ENCODE assay signal across 1 cellular context in the genomic region with DNA sequence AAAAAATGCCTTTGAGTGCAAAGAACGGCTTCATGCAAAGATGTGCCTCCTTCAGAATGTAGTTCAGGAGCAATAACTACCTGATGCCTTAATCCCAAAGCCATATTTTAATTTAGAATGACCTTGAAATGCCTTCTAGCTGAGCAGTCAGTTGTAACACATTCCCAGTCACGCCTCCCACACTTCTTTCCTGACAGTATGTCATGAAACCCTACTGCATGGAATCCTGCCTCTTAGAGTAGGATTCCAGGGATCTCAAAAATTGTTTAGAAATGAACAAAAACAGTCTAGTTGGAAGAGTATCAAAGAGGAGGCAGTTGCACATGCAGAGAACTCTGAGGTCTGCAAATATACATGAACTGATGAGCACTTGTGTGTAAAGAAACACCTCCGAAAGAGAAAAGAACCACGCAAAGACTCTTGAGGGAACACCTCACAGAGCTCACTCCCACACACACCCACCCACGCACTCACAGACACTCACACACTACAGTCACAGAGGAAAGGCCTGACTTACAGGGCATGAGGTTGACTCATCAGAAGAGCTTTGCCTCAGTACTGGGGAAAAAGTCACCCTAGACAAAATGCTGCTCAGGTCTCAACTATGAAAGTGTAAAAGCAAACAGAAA.
TF ChIP-seq lines count a peak whose summit lies in the region.

No MANE protein-coding gene starts in this region.

TF ChIP-seq in HepG2, 621 proteins besides CTCF, POLR2A, EP300 and RAD21 (continued from another document):
- TF ChIP-seq, protein P1, sequence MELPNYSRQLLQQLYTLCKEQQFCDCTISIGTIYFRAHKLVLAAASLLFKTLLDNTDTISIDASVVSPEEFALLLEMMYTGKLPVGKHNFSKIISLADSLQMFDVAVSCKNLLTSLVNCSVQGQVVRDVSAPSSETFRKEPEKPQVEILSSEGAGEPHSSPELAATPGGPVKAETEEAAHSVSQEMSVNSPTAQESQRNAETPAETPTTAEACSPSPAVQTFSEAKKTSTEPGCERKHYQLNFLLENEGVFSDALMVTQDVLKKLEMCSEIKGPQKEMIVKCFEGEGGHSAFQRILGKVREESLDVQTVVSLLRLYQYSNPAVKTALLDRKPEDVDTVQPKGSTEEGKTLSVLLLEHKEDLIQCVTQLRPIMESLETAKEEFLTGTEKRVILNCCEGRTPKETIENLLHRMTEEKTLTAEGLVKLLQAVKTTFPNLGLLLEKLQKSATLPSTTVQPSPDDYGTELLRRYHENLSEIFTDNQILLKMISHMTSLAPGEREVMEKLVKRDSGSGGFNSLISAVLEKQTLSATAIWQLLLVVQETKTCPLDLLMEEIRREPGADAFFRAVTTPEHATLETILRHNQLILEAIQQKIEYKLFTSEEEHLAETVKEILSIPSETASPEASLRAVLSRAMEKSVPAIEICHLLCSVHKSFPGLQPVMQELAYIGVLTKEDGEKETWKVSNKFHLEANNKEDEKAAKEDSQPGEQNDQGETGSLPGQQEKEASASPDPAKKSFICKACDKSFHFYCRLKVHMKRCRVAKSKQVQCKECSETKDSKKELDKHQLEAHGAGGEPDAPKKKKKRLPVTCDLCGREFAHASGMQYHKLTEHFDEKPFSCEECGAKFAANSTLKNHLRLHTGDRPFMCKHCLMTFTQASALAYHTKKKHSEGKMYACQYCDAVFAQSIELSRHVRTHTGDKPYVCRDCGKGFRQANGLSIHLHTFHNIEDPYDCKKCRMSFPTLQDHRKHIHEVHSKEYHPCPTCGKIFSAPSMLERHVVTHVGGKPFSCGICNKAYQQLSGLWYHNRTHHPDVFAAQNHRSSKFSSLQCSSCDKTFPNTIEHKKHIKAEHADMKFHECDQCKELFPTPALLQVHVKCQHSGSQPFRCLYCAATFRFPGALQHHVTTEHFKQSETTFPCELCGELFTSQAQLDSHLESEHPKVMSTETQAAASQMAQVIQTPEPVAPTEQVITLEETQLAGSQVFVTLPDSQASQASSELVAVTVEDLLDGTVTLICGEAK (IDR thresholded peaks at IDR 0.05): no peak
- TF ChIP-seq, protein P1 (CRISPR knock-in tag; IDR thresholded peaks at IDR 0.05): no peak
- TF ChIP-seq, protein P2, sequence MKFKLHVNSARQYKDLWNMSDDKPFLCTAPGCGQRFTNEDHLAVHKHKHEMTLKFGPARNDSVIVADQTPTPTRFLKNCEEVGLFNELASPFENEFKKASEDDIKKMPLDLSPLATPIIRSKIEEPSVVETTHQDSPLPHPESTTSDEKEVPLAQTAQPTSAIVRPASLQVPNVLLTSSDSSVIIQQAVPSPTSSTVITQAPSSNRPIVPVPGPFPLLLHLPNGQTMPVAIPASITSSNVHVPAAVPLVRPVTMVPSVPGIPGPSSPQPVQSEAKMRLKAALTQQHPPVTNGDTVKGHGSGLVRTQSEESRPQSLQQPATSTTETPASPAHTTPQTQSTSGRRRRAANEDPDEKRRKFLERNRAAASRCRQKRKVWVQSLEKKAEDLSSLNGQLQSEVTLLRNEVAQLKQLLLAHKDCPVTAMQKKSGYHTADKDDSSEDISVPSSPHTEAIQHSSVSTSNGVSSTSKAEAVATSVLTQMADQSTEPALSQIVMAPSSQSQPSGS (CRISPR knock-in tag; IDR thresholded peaks at IDR 0.05): no peak
- TF ChIP-seq, protein P3, sequence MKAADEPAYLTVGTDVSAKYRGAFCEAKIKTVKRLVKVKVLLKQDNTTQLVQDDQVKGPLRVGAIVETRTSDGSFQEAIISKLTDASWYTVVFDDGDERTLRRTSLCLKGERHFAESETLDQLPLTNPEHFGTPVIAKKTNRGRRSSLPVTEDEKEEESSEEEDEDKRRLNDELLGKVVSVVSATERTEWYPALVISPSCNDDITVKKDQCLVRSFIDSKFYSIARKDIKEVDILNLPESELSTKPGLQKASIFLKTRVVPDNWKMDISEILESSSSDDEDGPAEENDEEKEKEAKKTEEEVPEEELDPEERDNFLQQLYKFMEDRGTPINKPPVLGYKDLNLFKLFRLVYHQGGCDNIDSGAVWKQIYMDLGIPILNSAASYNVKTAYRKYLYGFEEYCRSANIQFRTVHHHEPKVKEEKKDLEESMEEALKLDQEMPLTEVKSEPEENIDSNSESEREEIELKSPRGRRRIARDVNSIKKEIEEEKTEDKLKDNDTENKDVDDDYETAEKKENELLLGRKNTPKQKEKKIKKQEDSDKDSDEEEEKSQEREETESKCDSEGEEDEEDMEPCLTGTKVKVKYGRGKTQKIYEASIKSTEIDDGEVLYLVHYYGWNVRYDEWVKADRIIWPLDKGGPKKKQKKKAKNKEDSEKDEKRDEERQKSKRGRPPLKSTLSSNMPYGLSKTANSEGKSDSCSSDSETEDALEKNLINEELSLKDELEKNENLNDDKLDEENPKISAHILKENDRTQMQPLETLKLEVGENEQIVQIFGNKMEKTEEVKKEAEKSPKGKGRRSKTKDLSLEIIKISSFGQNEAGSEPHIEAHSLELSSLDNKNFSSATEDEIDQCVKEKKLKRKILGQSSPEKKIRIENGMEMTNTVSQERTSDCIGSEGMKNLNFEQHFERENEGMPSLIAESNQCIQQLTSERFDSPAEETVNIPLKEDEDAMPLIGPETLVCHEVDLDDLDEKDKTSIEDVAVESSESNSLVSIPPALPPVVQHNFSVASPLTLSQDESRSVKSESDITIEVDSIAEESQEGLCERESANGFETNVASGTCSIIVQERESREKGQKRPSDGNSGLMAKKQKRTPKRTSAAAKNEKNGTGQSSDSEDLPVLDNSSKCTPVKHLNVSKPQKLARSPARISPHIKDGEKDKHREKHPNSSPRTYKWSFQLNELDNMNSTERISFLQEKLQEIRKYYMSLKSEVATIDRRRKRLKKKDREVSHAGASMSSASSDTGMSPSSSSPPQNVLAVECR (CRISPR knock-in tag; IDR thresholded peaks at IDR 0.05; ENCODE audit: borderline replicate concordance): no peak
- TF ChIP-seq ZNF121 (CRISPR knock-in tag; IDR thresholded peaks at IDR 0.05) (no peak), REPIN1 (CRISPR knock-in tag; IDR thresholded peaks at IDR 0.05; ENCODE audit: borderline replicate concordance, low read depth) (no peak), ZNF737 (CRISPR knock-in tag; IDR thresholded peaks at IDR 0.05; ENCODE audit: borderline replicate concordance) (no peak), ZNF296 (CRISPR knock-in tag; conservative IDR thresholded peaks at IDR 0.05) (no peak), NFIC (IDR thresholded peaks at IDR 0.05; ENCODE audit: low read length) (no peak), SPEN (CRISPR knock-in tag; IDR thresholded peaks at IDR 0.05; ENCODE audit: low read depth) (no peak), ISX (CRISPR knock-in tag; conservative IDR thresholded peaks at IDR 0.05) (no peak)
- TF ChIP-seq, protein P4, sequence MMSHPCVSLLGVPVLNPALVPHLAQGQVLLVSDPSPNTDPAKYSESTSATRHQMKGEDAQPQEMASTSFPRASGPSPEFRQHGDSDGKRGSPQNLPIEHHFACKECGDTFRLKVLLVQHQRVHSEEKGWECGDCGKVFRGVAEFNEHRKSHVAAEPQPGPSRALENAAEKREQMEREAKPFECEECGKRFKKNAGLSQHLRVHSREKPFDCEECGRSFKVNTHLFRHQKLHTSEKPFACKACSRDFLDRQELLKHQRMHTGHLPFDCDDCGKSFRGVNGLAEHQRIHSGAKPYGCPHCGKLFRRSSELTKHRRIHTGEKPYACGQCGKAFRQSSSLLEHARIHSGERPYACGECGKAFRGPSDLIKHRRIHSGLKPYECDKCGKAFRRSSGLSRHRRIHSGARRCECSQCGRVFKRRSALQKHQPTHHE (CRISPR knock-in tag; IDR thresholded peaks at IDR 0.05; ENCODE audit: borderline replicate concordance): no peak
- TF ChIP-seq, protein P5, sequence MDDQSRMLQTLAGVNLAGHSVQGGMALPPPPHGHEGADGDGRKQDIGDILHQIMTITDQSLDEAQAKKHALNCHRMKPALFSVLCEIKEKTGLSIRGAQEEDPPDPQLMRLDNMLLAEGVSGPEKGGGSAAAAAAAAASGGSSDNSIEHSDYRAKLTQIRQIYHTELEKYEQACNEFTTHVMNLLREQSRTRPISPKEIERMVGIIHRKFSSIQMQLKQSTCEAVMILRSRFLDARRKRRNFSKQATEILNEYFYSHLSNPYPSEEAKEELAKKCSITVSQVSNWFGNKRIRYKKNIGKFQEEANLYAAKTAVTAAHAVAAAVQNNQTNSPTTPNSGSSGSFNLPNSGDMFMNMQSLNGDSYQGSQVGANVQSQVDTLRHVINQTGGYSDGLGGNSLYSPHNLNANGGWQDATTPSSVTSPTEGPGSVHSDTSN (CRISPR knock-in tag; IDR thresholded peaks at IDR 0.05; ENCODE audit: borderline replicate concordance): no peak
